Comparison of ENCODE assay signal across 35 cellular contexts in genomic region chr7:85133560-85133959, GRCh38. TPM values are rescaled to one million over a fixed set of nuclear protein-coding genes. Genes with fewer than 3 reads are reported as not detected.
DNase-seq lines count a peak whose midpoint lies in the region; ATAC-seq and TF ChIP-seq lines count a peak whose summit lies in the region.
"Had no signal": no experiment of that assay in that cellular context is flagged by ENCODE, and none has a peak within 500 bp of the region (broad histone marks: within the 10 kb centered on the region; RNA-seq: fewer than 3 reads in every experiment).

No MANE protein-coding gene starts in this region.

- POLR2A ChIA-PET in SK-N-SH (lab: Yijun Ruan, JAX), result no interaction called here

- no peaks in the 10 kb centered on the region for H3K9me3 Mint-ChIP-seq in mesothelial cell of epicardium
- H3K9me3 Mint-ChIP-seq: CD14-positive monocyte; CD4-positive, alpha-beta memory T cell; CD4-positive, alpha-beta T cell had no signal

- H3K9ac ChIP-seq in SK-N-SH (no peak overlapping the region), liver (ENCODE audit: low read depth in 1 of 2, low read length in 2 of 2) (no peak overlapping the region)
- H3K9ac ChIP-seq: BLaER1; BLaER1 treated with 17β-estradiol and CSF1 and Interleukin-3, amounts not matched to agents 10 nM and 100 nM had no signal

- H3K27ac Mint-ChIP-seq in mesothelial cell of epicardium, result peak overlapping the region; percentile 85
- H3K27ac Mint-ChIP-seq: B cell; CD14-positive monocyte; CD4-positive, alpha-beta memory T cell; CD4-positive, alpha-beta T cell; CD4-positive, CD25-positive, alpha-beta regulatory T cell; CD8-positive, alpha-beta memory T cell; CD8-positive, alpha-beta T cell had no signal

- WGBS in SK-N-SH (ENCODE audit: low lambda C conversion rate), result 81% methylated on average over 1 of the region's 1 CpG
- WGBS in liver, result 54% methylated on average over 1 of the region's 1 CpG
- 29% methylated on average over 1 of the region's 1 CpG for WGBS in right lobe of liver (ENCODE audit: insufficient coverage, low coverage, low lambda C conversion rate, missing lambda C conversion rate)

- no peak for TF ChIP-seq POLR2A in right lobe of liver (IDR thresholded peaks at IDR 0.05)

- H4K20me1 ChIP-seq in SK-N-SH (ENCODE audit: insufficient read depth), result no peaks in the 10 kb centered on the region
- H4K20me1 ChIP-seq: BLaER1; BLaER1 treated with 17β-estradiol and CSF1 and Interleukin-3, amounts not matched to agents 10 nM and 100 nM had no signal

- no peak overlapping the region for H3K27ac ChIP-seq in SK-N-SH (ENCODE audit: low read depth in 2 of 2, low read length in 1 of 2)
- H3K27ac ChIP-seq in liver (ENCODE audit: low read depth in 1 of 2, low read length in 2 of 2), result no peak overlapping the region
- H3K27ac ChIP-seq in right lobe of liver, result no peak overlapping the region
- no peak overlapping the region for H3K27ac ChIP-seq in ACC112 (ENCODE audit: low read depth, low read length)
- H3K27ac ChIP-seq in brain microvascular endothelial cell, result no peak overlapping the region
- H3K27ac ChIP-seq: 22Rv1; A549; BLaER1; BLaER1 treated with 17β-estradiol and CSF1 and Interleukin-3, amounts not matched to agents 10 nM and 100 nM; C4-2B had no signal

- CTCF ChIA-PET in SK-N-SH (lab: Yijun Ruan, JAX), result interaction anchor here (0.8 to 1.0 kb wide), 3 partner anchors 53 to 92 kb away, joined by 3 read pairs; partner anchors contain the start of gene SEMA3D

- H3K4me3 ChIP-seq in SK-N-SH (ENCODE audit: low read depth in 2 of 2, low read length in 1 of 2) (no peak overlapping the region), liver (ENCODE audit: low read depth in 1 of 3, low read length in 3 of 3) (no peak overlapping the region), right lobe of liver (no peak overlapping the region), ACC112 (ENCODE audit: low read depth, low read length) (no peak overlapping the region), brain microvascular endothelial cell (ENCODE audit: low read depth, low read length) (no peak overlapping the region)
- H3K4me3 ChIP-seq: A549; BLaER1; BLaER1 treated with 17β-estradiol and CSF1 and Interleukin-3, amounts not matched to agents 10 nM and 100 nM had no signal

- H2AFZ ChIP-seq in SK-N-SH (ENCODE audit: low read depth), result no peak overlapping the region
- H2AFZ ChIP-seq in ACC112 (ENCODE audit: low read length, unreplicated experiment), result peak overlapping the region; percentile 21

- H3K27me3 ChIP-seq in SK-N-SH (ENCODE audit: insufficient read depth) (no peaks in the 10 kb centered on the region), liver (ENCODE audit: control insufficient read depth in 4 of 4, insufficient read depth in 4 of 4, low read length in 3 of 4) (no peaks in the 10 kb centered on the region), right lobe of liver (no peaks in the 10 kb centered on the region), ACC112 (ENCODE audit: insufficient read depth, low read length) (no peaks in the 10 kb centered on the region), brain microvascular endothelial cell (replicated peaks) (no peaks in the 10 kb centered on the region)
- H3K27me3 ChIP-seq: BE2C; BLaER1; BLaER1 treated with 17β-estradiol and CSF1 and Interleukin-3, amounts not matched to agents 10 nM and 100 nM had no signal

- no peak overlapping the region for H3K4me3 Mint-ChIP-seq in mesothelial cell of epicardium
- H3K4me3 Mint-ChIP-seq: B cell; CD14-positive monocyte; CD4-positive, alpha-beta memory T cell; CD4-positive, alpha-beta T cell; CD4-positive, CD25-positive, alpha-beta regulatory T cell; CD8-positive, alpha-beta memory T cell; CD8-positive, alpha-beta T cell had no signal

- no peak overlapping the region for H3K4me2 ChIP-seq in SK-N-SH
- H3K4me2 ChIP-seq: A549; BLaER1; BLaER1 treated with 17β-estradiol and CSF1 and Interleukin-3, amounts not matched to agents 10 nM and 100 nM had no signal

- peaks cover 2 to 8% of the 10 kb centered on the region in 2 experiments; a peak in 2 of 4 replicates for H3K4me1 ChIP-seq in SK-N-SH (ENCODE audit: control insufficient read depth in 1 of 2, insufficient read depth in 2 of 2, low read depth in 1 of 2, low read length in 1 of 2)
- H3K4me1 ChIP-seq in liver (ENCODE audit: control insufficient read depth in 4 of 4, insufficient read depth in 4 of 4, low read length in 3 of 4), result no peaks in the 10 kb centered on the region
- H3K4me1 ChIP-seq in right lobe of liver, result no peaks in the 10 kb centered on the region
- H3K4me1 ChIP-seq in ACC112 (ENCODE audit: control insufficient read depth, insufficient read depth, low read length, unreplicated experiment), result peaks cover 14% of the 10 kb centered on the region
- H3K4me1 ChIP-seq: A549; BE2C; BLaER1; BLaER1 treated with 17β-estradiol and CSF1 and Interleukin-3, amounts not matched to agents 10 nM and 100 nM had no signal

- no peaks in the 10 kb centered on the region for H3K9me2 ChIP-seq in SK-N-SH

- no peaks in the 10 kb centered on the region for H3K9me3 ChIP-seq in SK-N-SH
- no peaks in the 10 kb centered on the region for H3K9me3 ChIP-seq in liver (ENCODE audit: control insufficient read depth in 4 of 4, low read length in 3 of 4)
- H3K9me3 ChIP-seq in right lobe of liver, result no peaks in the 10 kb centered on the region
- H3K9me3 ChIP-seq: A549; BE2C; BLaER1; BLaER1 treated with 17β-estradiol and CSF1 and Interleukin-3, amounts not matched to agents 10 nM and 100 nM; Caco-2 had no signal

- no peak for TF ChIP-seq CTCF in SK-N-SH (IDR thresholded peaks at IDR 0.05)
- no peak for TF ChIP-seq CTCF in liver (IDR thresholded peaks at IDR 0.05; ENCODE audit: low read depth, low read length, missing input control)
- TF ChIP-seq CTCF in right lobe of liver (IDR thresholded peaks at IDR 0.05), result no peak
- no peak for TF ChIP-seq CTCF in mesothelial cell of epicardium (IDR thresholded peaks at IDR 0.05; ENCODE audit: unreplicated experiment)
- no peak for TF ChIP-seq CTCF in brain microvascular endothelial cell (IDR thresholded peaks at IDR 0.05; ENCODE audit: low read depth, low read length, missing control alignments)

- no peak for TF ChIP-seq EP300 in SK-N-SH (IDR thresholded peaks at IDR 0.05; ENCODE audit: borderline replicate concordance in 1 of 2, low read depth in 1 of 2, low read length in 1 of 2)

- H3K4me1 Mint-ChIP-seq in mesothelial cell of epicardium, result peaks cover 17% of the 10 kb centered on the region
- H3K4me1 Mint-ChIP-seq: B cell; CD14-positive monocyte; CD4-positive, alpha-beta memory T cell; CD4-positive, CD25-positive, alpha-beta regulatory T cell; CD8-positive, alpha-beta memory T cell had no signal

- TF ChIP-seq RAD21 in SK-N-SH (IDR thresholded peaks at IDR 0.05; ENCODE audit: low read length), result no peak
- no peak for TF ChIP-seq RAD21 in liver (IDR thresholded peaks at IDR 0.05)

- H3K36me3 Mint-ChIP-seq in mesothelial cell of epicardium, result peaks cover 10% of the 10 kb centered on the region
- H3K36me3 Mint-ChIP-seq: CD14-positive monocyte; CD4-positive, alpha-beta memory T cell; CD4-positive, CD25-positive, alpha-beta regulatory T cell; CD8-positive, alpha-beta memory T cell; CD8-positive, alpha-beta T cell had no signal

- in situ Hi-C loops in brain microvascular endothelial cell (cut with HindIII; ENCODE audit: low pct_ligation_motif_present, low sequenced_read_pairs), result no loop called here

- no peaks in the 10 kb centered on the region for H3K36me3 ChIP-seq in SK-N-SH (replicated peaks in 1 of 2; ENCODE audit: control insufficient read depth in 1 of 2, insufficient read depth in 2 of 2, low read length in 1 of 2)
- no peaks in the 10 kb centered on the region for H3K36me3 ChIP-seq in liver (ENCODE audit: control insufficient read depth in 4 of 4, insufficient read depth in 3 of 4, low read depth in 1 of 4, low read length in 3 of 4)
- H3K36me3 ChIP-seq in right lobe of liver, result no peaks in the 10 kb centered on the region
- no peaks in the 10 kb centered on the region for H3K36me3 ChIP-seq in ACC112 (ENCODE audit: insufficient read depth, low read length)
- H3K36me3 ChIP-seq in brain microvascular endothelial cell (replicated peaks), result no peaks in the 10 kb centered on the region
- H3K36me3 ChIP-seq: BE2C; BLaER1; BLaER1 treated with 17β-estradiol and CSF1 and Interleukin-3, amounts not matched to agents 10 nM and 100 nM had no signal

- no peak for DNase-seq in SK-N-SH
- DNase-seq in right lobe of liver, result no peak
- no peak for DNase-seq in mesothelial cell of epicardium (ENCODE audit: low spot score in 2 of 2, unreplicated experiment in 2 of 2)
- DNase-seq in brain microvascular endothelial cell, result no peak
- no peak for DNase-seq in SHP77 (lab: John Stamatoyannopoulos, UW)
- DNase-seq: 8988T; ACHN; AML-193; BE2C; C1 segment of cervical spinal cord; Caco-2; Calu3; CD4-positive, alpha-beta memory T cell; CD4-positive, alpha-beta T cell; CD4-positive, CD25-positive, alpha-beta regulatory T cell; CD8-positive, alpha-beta memory T cell; CD8-positive, alpha-beta T cell; COR-L47; DMS 273 treated with DMSO at 0.1 percent for 48 hours; DMS153; DMS53; DMS79; DMS79 treated with DMSO at 0.1 percent for 48 hours; DND-41; EL had no signal

- H3K79me2 ChIP-seq in SK-N-SH (ENCODE audit: insufficient read depth), result no peaks in the 10 kb centered on the region
- no peaks in the 10 kb centered on the region for H3K79me2 ChIP-seq in ACC112 (ENCODE audit: control insufficient read depth, insufficient read depth, low read length, unreplicated experiment)

- no peaks in the 10 kb centered on the region for H3K27me3 Mint-ChIP-seq in mesothelial cell of epicardium (ENCODE audit: low read depth)
- H3K27me3 Mint-ChIP-seq: B cell; CD4-positive, alpha-beta memory T cell; CD4-positive, alpha-beta T cell; CD4-positive, CD25-positive, alpha-beta regulatory T cell; CD8-positive, alpha-beta memory T cell had no signal

- ATAC-seq in SK-N-SH treated with all-trans-retinoic acid at 6 μM for 48 hours (no peak), right lobe of liver (no peak)
- ATAC-seq: A549; CD8-positive, alpha-beta T cell had no signal

- intact Hi-C loops in right lobe of liver (cut with DNase I), result no loop called here

- peaks cover 23% of the 10 kb centered on the region for H3F3A ChIP-seq in SK-N-SH (replicated peaks; ENCODE audit: insufficient read depth)

TF ChIP-seq in SK-N-SH treated with all-trans-retinoic acid at 6 μM for 48 hours, 23 proteins besides CTCF, POLR2A, EP300 and RAD21 (continues in another document):
- TF ChIP-seq OSR1 (CRISPR knock-in tag; IDR thresholded peaks at IDR 0.05), result no peak
- no peak for TF ChIP-seq ZFP30 (CRISPR knock-in tag; IDR thresholded peaks at IDR 0.05)

TF ChIP-seq in SK-N-SH, 30 proteins besides CTCF, POLR2A, EP300 and RAD21 (continues in another document):
- TF ChIP-seq TEAD4 (IDR thresholded peaks at IDR 0.05; ENCODE audit: borderline replicate concordance, insufficient read depth), result no peak
- no peak for TF ChIP-seq FOXJ3 (CRISPR knock-in tag; IDR thresholded peaks at IDR 0.05)

RNA-seq across cellular contexts. Expression of gene SEMA3D, which starts 53.3 kb away (rescaled TPM):
- polyA plus RNA-seq in SK-N-SH (2012; rRNA removed) (30.1 and 48.7 TPM in 2 replicates), liver (under 1 TPM; 0.18 to 0.36 TPM)
- polyA plus RNA-seq in SK-N-SH (2012; cell fraction: cytosol; rRNA removed), result 36.4 and 41.4 TPM in 2 replicates
- polyA plus RNA-seq in SK-N-SH (2012; cell fraction: nucleus; rRNA removed), result 15.5 and 39.9 TPM in 2 replicates
- total RNA-seq in liver (1 to 10 TPM; 1.1 to 1.2 TPM), right lobe of liver (1 to 10 TPM in 1 of 6 experiments, under 1 TPM in 5; 0.18 to 1.3 (median 0.30) TPM), mesothelial cell of epicardium (264 to 278 TPM (median 272 TPM) in 3 replicates)
- total RNA-seq: CD4-positive, alpha-beta memory T cell; CD4-positive, alpha-beta T cell; CD4-positive, CD25-positive, alpha-beta regulatory T cell; CD8-positive, alpha-beta memory T cell; CD8-positive, alpha-beta T cell had no signal
- polyA plus RNA-seq: CD14-positive monocyte; CD4-positive, alpha-beta memory T cell; CD4-positive, CD25-positive, alpha-beta regulatory T cell; CD8-positive, alpha-beta memory T cell had no signal

Comparison
In these comparisons a context has a peak if more than half of its experiments do, and no peak if none do; other contexts are left out.
1. RNA of gene SEMA3D, which starts 53.3 kb away (total RNA-seq): 264 to 278 TPM in mesothelial cell of epicardium; 1.1 to 1.2 TPM in liver and 0.18 to 1.3 TPM in right lobe of liver; every median in the first group is over 100 times any median in the second.